Comparison of ENCODE assay signal across 16 cellular contexts in genomic region chr10:71277914-71278665, GRCh38.
"Had no signal": no experiment of that assay in that cellular context is flagged by ENCODE, and none has a peak within 500 bp of the region (broad histone marks: within the 10 kb centered on the region; RNA-seq: fewer than 3 reads in every experiment).

No MANE protein-coding gene starts in this region.

- DNase-seq: activated CD4-positive, alpha-beta memory T cell treated with anti-CD3 and anti-CD28 coated beads for 36 hours; activated CD4-positive, alpha-beta T cell treated with anti-CD3 and anti-CD28 coated beads for 36 hours; activated naive CD4-positive, alpha-beta T cell; activated naive CD8-positive, alpha-beta T cell treated with anti-CD3 and anti-CD28 coated beads for 36 hours; amniotic stem cell; body of pancreas; central memory CD4-positive, alpha-beta T cell; colonic mucosa; heart right ventricle; left ventricle myocardium inferior; mucosa of descending colon; naive B cell; sigmoid colon; stimulated activated CD4-positive, alpha-beta T cell treated with anti-CD3 and anti-CD28 coated beads, Interleukin-4, amount 100 ng/mL, for 4 hours; thyroid gland had no signal

- H3K27me3 ChIP-seq: body of pancreas, colonic mucosa, heart right ventricle, pancreas, sigmoid colon, thyroid gland had no signal

- H3K4me3 ChIP-seq: body of pancreas, colonic mucosa, heart right ventricle, left ventricle myocardium inferior, mucosa of descending colon, pancreas, sigmoid colon, thyroid gland had no signal

- H3K36me3 ChIP-seq: colonic mucosa, pancreas, sigmoid colon, thyroid gland had no signal

- H3K4me1 ChIP-seq: body of pancreas, colonic mucosa, pancreas, sigmoid colon, thyroid gland had no signal

- H3K9me3 ChIP-seq: body of pancreas, colonic mucosa, heart right ventricle, left ventricle myocardium inferior, mucosa of descending colon, pancreas, sigmoid colon, thyroid gland had no signal

- H3K27ac ChIP-seq: body of pancreas, colonic mucosa, heart right ventricle, left ventricle myocardium inferior, pancreas, sigmoid colon, thyroid gland had no signal
